1 cellular context compared by ENCODE assay signal in genomic region chr19:2945575-2946184, GRCh38.
TF ChIP-seq lines count a peak whose summit lies in the region.

No MANE protein-coding gene starts in this region.

TF ChIP-seq in HEK293, 187 proteins besides CTCF, POLR2A, EP300 and RAD21 (continued from another document and continues in another):
- TF ChIP-seq PATZ1 (tag by site-specific recombination; IDR thresholded peaks at IDR 0.05) (peak; percentile 10; the same call in 1 of the 2 replicates), ZNF221 (tag by site-specific recombination; IDR thresholded peaks at IDR 0.05; ENCODE audit: borderline replicate concordance) (no peak), ZNF169 (tag by site-specific recombination; IDR thresholded peaks at IDR 0.05) (no peak), ZNF311 (tag by site-specific recombination; IDR thresholded peaks at IDR 0.05; ENCODE audit: borderline replicate concordance) (no peak), BCL11A (tag by site-specific recombination; IDR thresholded peaks at IDR 0.05; ENCODE audit: low read depth) (no peak; the same call in 1 of the 2 replicates), ZNF449 (tag by site-specific recombination; IDR thresholded peaks at IDR 0.05) (no peak), ZNF600 (tag by site-specific recombination; IDR thresholded peaks at IDR 0.05) (0 out of 2 replicates have a peak, but pooled peaks have one; percentile 17), KLF8 (tag by site-specific recombination; IDR thresholded peaks at IDR 0.05) (peak; percentile 1; the same call in 1 of the 2 replicates), ZNF148 (tag by site-specific recombination; IDR thresholded peaks at IDR 0.05; ENCODE audit: borderline replicate concordance) (no peak), ZBTB21 (tag by site-specific recombination; IDR thresholded peaks at IDR 0.05) (0 out of 2 replicates have a peak, but pooled peaks have one; percentile 18), ZNF785 (tag by site-specific recombination; IDR thresholded peaks at IDR 0.05) (no peak), ATF2 (tag by site-specific recombination; IDR thresholded peaks at IDR 0.05; ENCODE audit: low read depth) (peak; percentile 55; the same call in 1 of the 2 replicates), ZNF391 (tag by site-specific recombination; IDR thresholded peaks at IDR 0.05; ENCODE audit: borderline replicate concordance, low read depth) (no peak), TSHZ1 (tag by site-specific recombination; IDR thresholded peaks at IDR 0.05; ENCODE audit: borderline replicate concordance) (no peak), ZFP69B (tag by site-specific recombination; IDR thresholded peaks at IDR 0.05) (0 out of 2 replicates have a peak, but pooled peaks have one; percentile 22), ZEB2 (tag by site-specific recombination; IDR thresholded peaks at IDR 0.05) (no peak), ZFP37 (tag by site-specific recombination; IDR thresholded peaks at IDR 0.05) (no peak), WT1 (tag by site-specific recombination; IDR thresholded peaks at IDR 0.05) (no peak), GLI2 (tag by site-specific recombination; IDR thresholded peaks at IDR 0.05; ENCODE audit: borderline replicate concordance, low read depth) (no peak), ZNF426 (tag by site-specific recombination; IDR thresholded peaks at IDR 0.05) (no peak), SP3 (tag by site-specific recombination; IDR thresholded peaks at IDR 0.05) (no peak), ZNF423 (tag by site-specific recombination; IDR thresholded peaks at IDR 0.05) (no peak), ZNF791 (tag by site-specific recombination; IDR thresholded peaks at IDR 0.05) (no peak), ZNF132 (tag by site-specific recombination; IDR thresholded peaks at IDR 0.05; ENCODE audit: borderline replicate concordance) (no peak), ZNF654 (tag by site-specific recombination; IDR thresholded peaks at IDR 0.05; ENCODE audit: low read depth) (no peak), SP2 (tag by site-specific recombination; IDR thresholded peaks at IDR 0.05) (no peak), ZNF26 (tag by site-specific recombination; IDR thresholded peaks at IDR 0.05) (no peak), REPIN1 (tag by site-specific recombination; IDR thresholded peaks at IDR 0.05; ENCODE audit: low read depth) (no peak), MEIS1 (CRISPR knock-in tag; IDR thresholded peaks at IDR 0.05; ENCODE audit: borderline replicate concordance) (no peak), GLI4 (tag by site-specific recombination; IDR thresholded peaks at IDR 0.05) (no peak), ZNF16 (tag by site-specific recombination; IDR thresholded peaks at IDR 0.05; ENCODE audit: low read depth) (no peak), ZBTB10 (tag by site-specific recombination; IDR thresholded peaks at IDR 0.05) (no peak), REST (tag by site-specific recombination; IDR thresholded peaks at IDR 0.05) (0 out of 2 replicates have a peak, but pooled peaks have one; percentile 8), BCL6B (tag by site-specific recombination; IDR thresholded peaks at IDR 0.05) (no peak)
